Comparison of ENCODE assay signal across 1 cellular context in genomic region chr19:48770734-48771472, GRCh38.
TF ChIP-seq lines count a peak whose summit lies in the region.

No MANE protein-coding gene starts in this region.

TF ChIP-seq in K562, 482 proteins besides CTCF, POLR2A, EP300 and RAD21:
- TF ChIP-seq ZNF609 (CRISPR knock-in tag; IDR thresholded peaks at IDR 0.05; ENCODE audit: borderline replicate concordance), result no peak
- no peak for TF ChIP-seq THAP7 (CRISPR knock-in tag; IDR thresholded peaks at IDR 0.05)
- TF ChIP-seq ELF2 (CRISPR knock-in tag; IDR thresholded peaks at IDR 0.05), result no peak
- no peak for TF ChIP-seq GTF2A2 (tag; IDR thresholded peaks at IDR 0.05)
- TF ChIP-seq LARP7 (IDR thresholded peaks at IDR 0.05), result no peak
- TF ChIP-seq RBM15 (IDR thresholded peaks at IDR 0.05; ENCODE audit: insufficient read depth, low read length), result no peak
- no peak for TF ChIP-seq RBFOX2 (IDR thresholded peaks at IDR 0.05; ENCODE audit: low read depth, low read length)
- no peak for TF ChIP-seq HCFC1 (IDR thresholded peaks at IDR 0.05; ENCODE audit: low read depth, low read length)
- TF ChIP-seq CBX1 (IDR thresholded peaks at IDR 0.05; ENCODE audit: low read depth), result no peak
- TF ChIP-seq ZNF395 (CRISPR knock-in tag; IDR thresholded peaks at IDR 0.05), result no peak
- TF ChIP-seq MED1 (CRISPR knock-in tag; IDR thresholded peaks at IDR 0.05; ENCODE audit: borderline replicate concordance), result no peak
